ENCODE assay signal across 21 cellular contexts in the genomic region with DNA sequence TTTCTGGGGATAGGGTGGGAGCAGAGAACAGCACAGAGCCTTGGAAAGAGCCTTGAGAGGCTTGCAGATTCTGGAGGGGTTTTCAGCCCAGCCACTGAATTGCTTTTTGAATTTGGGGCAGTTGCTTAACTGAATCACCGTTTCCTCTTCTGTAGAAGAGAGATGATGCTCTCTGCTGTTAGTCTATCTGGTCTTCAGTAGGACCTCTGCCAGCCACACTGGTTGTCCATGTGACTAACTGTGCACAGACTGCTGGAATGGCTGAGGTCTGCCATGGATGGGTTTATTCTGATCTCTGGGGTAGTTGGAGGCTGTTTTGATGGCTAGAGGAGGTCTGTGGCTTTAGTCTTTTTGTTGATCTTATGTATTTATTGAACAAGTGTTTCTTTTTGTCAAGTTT.
"Had no signal": no experiment of that assay in that cellular context is flagged by ENCODE, and none has a peak within 500 bp of the region (broad histone marks: within the 10 kb centered on the region; RNA-seq: fewer than 3 reads in every experiment).

No MANE protein-coding gene starts in this region.

- ATAC-seq: activated CD4-positive, alpha-beta T cell treated with anti-CD3 and anti-CD28 coated beads for 36 hours; activated naive CD4-positive, alpha-beta T cell treated with anti-CD3 and anti-CD28 coated beads, Interleukin-2, amount 50 U/mL, for 72 hours; activated T-cell treated with anti-CD3 and anti-CD28 coated beads, Interleukin-2, amount 50 U/mL, for 4 hours; body of pancreas; pancreas; upper lobe of right lung had no signal

- H3K4me1 ChIP-seq: sigmoid colon, spleen had no signal

- H3K9me3 ChIP-seq: body of pancreas, esophagus squamous epithelium, heart left ventricle, pancreas, sigmoid colon, spleen, thoracic aorta, upper lobe of right lung had no signal

- H3K9ac ChIP-seq: neural progenitor cell had no signal

- H3K27me3 Mint-ChIP-seq: central memory CD8-positive, alpha-beta T cell had no signal

- H3K27ac ChIP-seq: body of pancreas, coronary artery, esophagus squamous epithelium, heart left ventricle, neural progenitor cell, pancreas, sigmoid colon, spleen, thoracic aorta, upper lobe of right lung had no signal

- H2AFZ ChIP-seq: neural progenitor cell had no signal

- H3K36me3 ChIP-seq: esophagus squamous epithelium, heart left ventricle, neural progenitor cell, pancreas, sigmoid colon, spleen, thoracic aorta, upper lobe of right lung had no signal

- H3K4me2 ChIP-seq: neural progenitor cell had no signal

- H3K36me3 Mint-ChIP-seq: activated CD4-positive, alpha-beta memory T cell treated with anti-CD3 and anti-CD28 coated beads for 36 hours; activated naive CD4-positive, alpha-beta T cell treated with anti-CD3 and anti-CD28 coated beads, Interleukin-2, amount 50 U/mL, for 72 hours; neural progenitor cell had no signal

- H3K4me1 Mint-ChIP-seq: activated CD4-positive, alpha-beta T cell treated with anti-CD3 and anti-CD28 coated beads for 36 hours; central memory CD8-positive, alpha-beta T cell had no signal

- H3K4me3 ChIP-seq: body of pancreas, coronary artery, esophagus squamous epithelium, heart left ventricle, lung, neural progenitor cell, pancreas, sigmoid colon, spleen, thoracic aorta, upper lobe of right lung had no signal

- DNase-seq: activated CD4-positive, alpha-beta memory T cell treated with anti-CD3 and anti-CD28 coated beads for 36 hours; activated CD4-positive, alpha-beta T cell treated with anti-CD3 and anti-CD28 coated beads for 36 hours; activated gamma-delta T cell; activated T-cell treated with anti-CD3 and anti-CD28 coated beads, Interleukin-2, amount 50 U/mL, for 4 hours; amniotic stem cell; body of pancreas; esophagus squamous epithelium; foreskin melanocyte; midbrain; pancreas; sigmoid colon; spleen; stimulated activated CD4-positive, alpha-beta T cell treated with anti-CD3 and anti-CD28 coated beads, Interleukin-1b, Interleukin-23, amount 100 ng/mL, for 48 hours; upper lobe of right lung had no signal

- H3K27ac Mint-ChIP-seq: activated CD4-positive, alpha-beta memory T cell treated with anti-CD3 and anti-CD28 coated beads for 36 hours; activated CD4-positive, alpha-beta T cell treated with anti-CD3 and anti-CD28 coated beads for 36 hours; activated naive CD4-positive, alpha-beta T cell treated with anti-CD3 and anti-CD28 coated beads, Interleukin-2, amount 50 U/mL, for 72 hours; neural progenitor cell had no signal

- H3K27me3 ChIP-seq: body of pancreas, esophagus squamous epithelium, neural progenitor cell, pancreas, sigmoid colon, spleen, upper lobe of right lung had no signal

- H3K9me3 Mint-ChIP-seq: activated CD4-positive, alpha-beta memory T cell treated with anti-CD3 and anti-CD28 coated beads for 36 hours; activated naive CD4-positive, alpha-beta T cell treated with anti-CD3 and anti-CD28 coated beads, Interleukin-2, amount 50 U/mL, for 72 hours; activated T-cell treated with anti-CD3 and anti-CD28 coated beads, Interleukin-2, amount 50 U/mL, for 4 hours; central memory CD8-positive, alpha-beta T cell; neural progenitor cell had no signal

- H3K4me3 Mint-ChIP-seq: activated CD4-positive, alpha-beta memory T cell treated with anti-CD3 and anti-CD28 coated beads for 36 hours; activated CD4-positive, alpha-beta T cell treated with anti-CD3 and anti-CD28 coated beads for 36 hours; activated T-cell treated with anti-CD3 and anti-CD28 coated beads, Interleukin-2, amount 50 U/mL, for 4 hours; central memory CD8-positive, alpha-beta T cell; neural progenitor cell had no signal
